13 cellular contexts compared by ENCODE assay signal in genomic region chr6:9482030-9482731, GRCh38.
A peak's percentile ranks its signal among the peaks of the same experiment; 100 is the strongest.
DNase-seq lines count a peak whose midpoint lies in the region; ATAC-seq lines count a peak whose summit lies in the region.
"Had no signal": no experiment of that assay in that cellular context is flagged by ENCODE, and none has a peak within 500 bp of the region (broad histone marks: within the 10 kb centered on the region; RNA-seq: fewer than 3 reads in every experiment).

No MANE protein-coding gene starts in this region.

- H3K36me3 Mint-ChIP-seq in activated T-helper 1 cell treated with anti-CD3 and anti-CD28 coated beads, Interleukin-12 subunit alpha, Interleukin-12 subunit beta, Interleukin-2, Interleukin-4 antibody, amounts not matched to agents 30 ng/mL and 10 ng/mL and 1 ng/mL, durations not matched to agents 14 hours and 24 hours and 36 hours (ENCODE audit: low read depth), result no peaks in the 10 kb centered on the region
- H3K36me3 Mint-ChIP-seq: activated CD8-positive, alpha-beta memory T cell treated with anti-CD3 and anti-CD28 coated beads, Interleukin-2, amount 10 ng/mL, durations not matched to agents 7 days and 5 days had no signal

- H3K27ac Mint-ChIP-seq in activated T-helper 1 cell treated with anti-CD3 and anti-CD28 coated beads, Interleukin-12 subunit alpha, Interleukin-12 subunit beta, Interleukin-2, Interleukin-4 antibody, amounts not matched to agents 30 ng/mL and 10 ng/mL and 1 ng/mL, durations not matched to agents 14 hours and 24 hours and 36 hours, result no peak overlapping the region
- H3K27ac Mint-ChIP-seq: activated CD8-positive, alpha-beta memory T cell treated with anti-CD3 and anti-CD28 coated beads, Interleukin-2, amount 10 ng/mL, durations not matched to agents 7 days and 5 days; effector memory CD8-positive, alpha-beta T cell; nephron progenitor cell had no signal

- H3K9me3 Mint-ChIP-seq in activated T-helper 1 cell treated with anti-CD3 and anti-CD28 coated beads, Interleukin-12 subunit alpha, Interleukin-12 subunit beta, Interleukin-2, Interleukin-4 antibody, amounts not matched to agents 30 ng/mL and 10 ng/mL and 1 ng/mL, durations not matched to agents 14 hours and 24 hours and 36 hours, result peaks cover 4% of the 10 kb centered on the region
- H3K9me3 Mint-ChIP-seq: nephron progenitor cell had no signal

- H3K4me1 Mint-ChIP-seq in activated T-helper 1 cell treated with anti-CD3 and anti-CD28 coated beads, Interleukin-12 subunit alpha, Interleukin-12 subunit beta, Interleukin-2, Interleukin-4 antibody, amounts not matched to agents 30 ng/mL and 10 ng/mL and 1 ng/mL, durations not matched to agents 14 hours and 24 hours and 36 hours (ENCODE audit: low read depth), result no peaks in the 10 kb centered on the region
- H3K4me1 Mint-ChIP-seq: activated CD8-positive, alpha-beta memory T cell treated with anti-CD3 and anti-CD28 coated beads, Interleukin-2, amount 10 ng/mL, durations not matched to agents 7 days and 5 days had no signal

- no peaks in the 10 kb centered on the region for H3K27me3 Mint-ChIP-seq in activated T-helper 1 cell treated with anti-CD3 and anti-CD28 coated beads, Interleukin-12 subunit alpha, Interleukin-12 subunit beta, Interleukin-2, Interleukin-4 antibody, amounts not matched to agents 30 ng/mL and 10 ng/mL and 1 ng/mL, durations not matched to agents 14 hours and 24 hours and 36 hours (ENCODE audit: insufficient read depth)
- H3K27me3 Mint-ChIP-seq: activated CD8-positive, alpha-beta memory T cell treated with anti-CD3 and anti-CD28 coated beads, Interleukin-2, amount 10 ng/mL, durations not matched to agents 7 days and 5 days; effector memory CD8-positive, alpha-beta T cell had no signal

- intact Hi-C loops in activated T-helper 1 cell treated with anti-CD3 and anti-CD28 coated beads, Interleukin-12 subunit alpha, Interleukin-12 subunit beta, Interleukin-2, Interleukin-4 antibody, amounts not matched to agents 30 ng/mL and 10 ng/mL and 1 ng/mL, durations not matched to agents 14 hours and 24 hours and 36 hours (cut with micrococcal nuclease), result no loop called here

- peak; percentile 71 for DNase-seq in AG08396 (ENCODE audit: low spot score)
- DNase-seq in amniotic stem cell (lab: John Stamatoyannopoulos, UW), result peak; percentile 71
- DNase-seq in islet precursor cell, result peak; percentile 84
- no peak for DNase-seq in mucosa of gallbladder (ENCODE audit: low spot score)
- DNase-seq in activated T-helper 1 cell treated with anti-CD3 and anti-CD28 coated beads, Interleukin-12 subunit alpha, Interleukin-12 subunit beta, Interleukin-2, Interleukin-4 antibody, amounts not matched to agents 30 ng/mL and 10 ng/mL and 1 ng/mL, durations not matched to agents 14 hours and 24 hours and 36 hours (ENCODE audit: low spot score), result no peak
- no peak for DNase-seq in substantia nigra (lab: John Stamatoyannopoulos, UW)
- DNase-seq: activated CD8-positive, alpha-beta memory T cell treated with anti-CD3 and anti-CD28 coated beads, Interleukin-2, amount 10 ng/mL, durations not matched to agents 7 days and 5 days; DMS79; effector memory CD8-positive, alpha-beta T cell; nephron progenitor cell; stimulated activated CD8-positive, alpha-beta memory T cell treated with anti-CD3 and anti-CD28 coated beads, Interleukin-4, amount 100 ng/mL, for 48 hours had no signal

- no peak overlapping the region for H3K27ac ChIP-seq in substantia nigra (ENCODE audit: low read depth, low read length, poor library complexity, severe bottlenecking)

- H3K4me3 Mint-ChIP-seq in activated T-helper 1 cell treated with anti-CD3 and anti-CD28 coated beads, Interleukin-12 subunit alpha, Interleukin-12 subunit beta, Interleukin-2, Interleukin-4 antibody, amounts not matched to agents 30 ng/mL and 10 ng/mL and 1 ng/mL, durations not matched to agents 14 hours and 24 hours and 36 hours, result no peak overlapping the region
- H3K4me3 Mint-ChIP-seq: activated CD8-positive, alpha-beta memory T cell treated with anti-CD3 and anti-CD28 coated beads, Interleukin-2, amount 10 ng/mL, durations not matched to agents 7 days and 5 days; effector memory CD8-positive, alpha-beta T cell; nephron progenitor cell had no signal

- peak; percentile 82 for ATAC-seq in HG03432 (IDR thresholded peaks at IDR 0.05; ENCODE audit: unreplicated experiment)
- ATAC-seq in HG03520 (IDR thresholded peaks at IDR 0.05; ENCODE audit: unreplicated experiment), result no peak
- ATAC-seq: activated CD8-positive, alpha-beta memory T cell treated with anti-CD3 and anti-CD28 coated beads, Interleukin-2, amount 10 ng/mL, durations not matched to agents 7 days and 5 days; effector memory CD8-positive, alpha-beta T cell had no signal

Comparison
In these comparisons a context has a peak if more than half of its experiments do, and no peak if none do; other contexts are left out.
1. DNase-seq: peak in AG08396 (single experiment), amniotic stem cell (single experiment) and islet precursor cell (single experiment); none in mucosa of gallbladder (single experiment), activated T-helper 1 cell treated with anti-CD3 and anti-CD28 coated beads, Interleukin-12 subunit alpha, Interleukin-12 subunit beta, Interleukin-2, Interleukin-4 antibody, amounts not matched to agents 30 ng/mL and 10 ng/mL and 1 ng/mL, durations not matched to agents 14 hours and 24 hours and 36 hours (single experiment) and substantia nigra (0 of 49).